8 cellular contexts compared by ENCODE assay signal in the genomic region with DNA sequence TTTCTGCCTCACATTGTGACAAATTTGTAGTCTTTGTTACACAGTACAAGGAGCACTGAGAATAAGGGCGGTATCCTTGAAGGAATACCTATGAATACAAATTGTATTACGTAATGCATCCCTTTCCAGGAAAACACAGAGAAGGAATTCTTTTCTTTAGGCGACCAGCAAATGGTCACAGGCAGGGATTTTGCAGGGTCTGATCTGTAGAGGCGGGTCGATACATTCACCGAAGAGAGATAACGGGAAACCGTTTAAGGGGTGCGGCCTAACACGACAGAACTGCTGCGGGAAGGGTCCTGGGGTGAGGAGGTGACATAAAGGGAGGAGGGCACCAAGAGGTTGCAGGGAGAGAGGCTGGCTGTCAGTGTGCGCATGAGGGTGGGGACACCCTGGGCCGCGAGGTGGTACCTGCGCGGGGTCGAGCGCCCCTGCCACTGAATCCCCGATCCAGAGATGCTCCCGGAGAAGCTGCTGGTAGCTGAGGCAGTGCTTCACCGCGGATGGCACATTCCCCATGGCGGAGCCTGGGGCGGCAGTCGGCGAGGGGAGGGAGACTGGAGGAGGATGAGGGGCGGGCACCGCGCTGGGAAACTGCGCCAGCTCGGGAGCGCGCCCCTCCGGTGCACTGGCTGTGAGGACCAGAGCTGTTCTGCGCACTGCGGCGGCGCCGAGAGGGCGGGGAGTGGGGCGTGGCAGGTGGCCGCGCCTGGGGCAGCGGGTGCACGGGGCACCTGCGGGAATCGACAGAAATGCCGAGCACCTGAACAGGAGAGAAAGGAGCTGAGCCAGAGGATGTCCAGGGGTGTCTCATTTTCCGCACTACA. TPM values are rescaled to one million over a fixed set of nuclear protein-coding genes. Genes with fewer than 3 reads are reported as not detected.
DNase-seq lines count a peak whose midpoint lies in the region; ATAC-seq, FAIRE-seq and TF ChIP-seq lines count a peak whose summit lies in the region.

TSS of gene HMGCLL1 (minus strand) at position 656 of the 827 bp plus-strand sequence. CDS start at position 519, 137 bp downstream.

- H3F3A ChIP-seq in GM23338 (replicated peaks; ENCODE audit: low read depth), result no peaks in the 10 kb centered on the region

- H3K4me1 ChIP-seq in GM23338 (ENCODE audit: insufficient read depth) (no peaks in the 10 kb centered on the region), heart right ventricle (peaks cover 0 to 8% (median 0%) of the 10 kb centered on the region in 9 donors)

- FAIRE-seq in D721Med (lab: Jason Lieb, UNC), result no peak

- intact Hi-C loops in heart right ventricle (cut with DNase I), result loop anchor here in 1 of 10 donors (5.0 kb wide), 1 partner anchor 304 kb away; no protein-coding TSS in a partner anchor

- 6 to 7% methylated on average over 49 of the region's 49 CpGs for WGBS in heart right ventricle, 2 donors

- H4K20me1 ChIP-seq in GM23338 (replicated peaks; ENCODE audit: insufficient read depth), result no peaks in the 10 kb centered on the region

- H3K36me3 ChIP-seq in GM23338 (ENCODE audit: insufficient read depth) (no peaks in the 10 kb centered on the region), heart right ventricle (no peaks in the 10 kb centered on the region)

- H3K4me3 ChIP-seq in GM23338, result peak within 1 kb of the TSS; percentile 77
- H3K4me3 ChIP-seq in heart right ventricle, result peak within 1 kb of the TSS; percentile 18 to 63 (median 57)

- peaks cover 11% of the 10 kb centered on the region; the same call in 1 of the 2 replicates for H3K27me3 ChIP-seq in GM23338 (ENCODE audit: insufficient read depth)
- H3K27me3 ChIP-seq in heart right ventricle, result peaks cover 0 to 12% (median 6%) of the 10 kb centered on the region in 7 donors

- no peak for TF ChIP-seq POLR2A in GM18505 (IDR thresholded peaks at IDR 0.05; ENCODE audit: borderline replicate concordance, extremely low read depth, insufficient read depth, insufficient read length)

- H3K9me3 Mint-ChIP-seq in GM23338, result no peaks in the 10 kb centered on the region; the same call in 1 of the 3 replicates
- no peaks in the 10 kb centered on the region for H3K9me3 Mint-ChIP-seq in osteocyte (ENCODE audit: unreplicated experiment)

- H3K79me2 ChIP-seq in GM23338 (replicated peaks; ENCODE audit: insufficient read depth), result no peaks in the 10 kb centered on the region

- peak within 1 kb of the TSS; percentile 98 for H2AFZ ChIP-seq in GM23338

- DNase-seq in GM23338 (ENCODE audit: low spot score) (peak; percentile 88), SW480 (ENCODE audit: low spot score) (peak; percentile 24), heart right ventricle (peak; percentile 35 to 64), osteocyte (ENCODE audit: extremely low spot score, unreplicated experiment) (peak; percentile 84), HCEC 1CT (no peak), D721Med (ENCODE audit: insufficient read length, low spot score) (no peak)

- H3K4me1 Mint-ChIP-seq in GM23338 (no peaks in the 10 kb centered on the region), osteocyte (ENCODE audit: unreplicated experiment) (peaks cover 10% of the 10 kb centered on the region)

- H3K27ac ChIP-seq in GM23338 (ENCODE audit: low read depth), result no peak within 1 kb of the TSS
- H3K27ac ChIP-seq in heart right ventricle, result peak within 1 kb of the TSS; percentile 42 to 83 (median 68)

- no peaks in the 10 kb centered on the region for H3K9me2 ChIP-seq in GM23338 (ENCODE audit: insufficient read depth)

- H3K36me3 Mint-ChIP-seq in GM23338 (ENCODE audit: low read depth), result no peaks in the 10 kb centered on the region
- H3K36me3 Mint-ChIP-seq in osteocyte (ENCODE audit: unreplicated experiment), result no peaks in the 10 kb centered on the region

- H3K4me2 ChIP-seq in GM23338, result peak within 1 kb of the TSS; percentile 89

- H3K4me3 Mint-ChIP-seq in GM23338 (peak within 1 kb of the TSS; percentile 85), osteocyte (ENCODE audit: unreplicated experiment) (peak within 1 kb of the TSS; percentile 69)

- H3K27ac Mint-ChIP-seq in GM23338 (no peak within 1 kb of the TSS), osteocyte (ENCODE audit: unreplicated experiment) (no peak within 1 kb of the TSS)

- TF ChIP-seq CTCF in GM23338 (conservative IDR thresholded peaks at IDR 0.05; ENCODE audit: low read depth in 2 of 2) (peak in 1 of 2 experiments; percentile 35; a peak in 2 of 4 replicates), heart right ventricle (IDR thresholded peaks at IDR 0.05) (peak in 1 of 9 donors; percentile 22), osteocyte (IDR thresholded peaks at IDR 0.05) (no peak), D721Med (IDR thresholded peaks at IDR 0.05; ENCODE audit: insufficient read depth, missing control alignments) (no peak)

- H3K9me3 ChIP-seq in heart right ventricle, result peaks cover 0 to 15% (median 0%) of the 10 kb centered on the region in 11 donors

- ATAC-seq in GM23338 (peak; percentile 99), heart right ventricle (peak; percentile 82 to 93 (median 89)), GM18505 (IDR thresholded peaks at IDR 0.05; ENCODE audit: unreplicated experiment) (no peak), HG02623 (IDR thresholded peaks at IDR 0.05; ENCODE audit: unreplicated experiment) (no peak)

- H3K27me3 Mint-ChIP-seq in GM23338 (ENCODE audit: insufficient read depth, low read depth, poor library complexity), result peaks cover 3% of the 10 kb centered on the region
- H3K27me3 Mint-ChIP-seq in osteocyte (ENCODE audit: unreplicated experiment), result peaks cover 18% of the 10 kb centered on the region

TF ChIP-seq in GM23338, 12 proteins besides CTCF, POLR2A, EP300 and RAD21:
- TF ChIP-seq POLR2AphosphoS5 (IDR thresholded peaks at IDR 0.05; ENCODE audit: low read depth) (no peak), NANOG (IDR thresholded peaks at IDR 0.05; ENCODE audit: borderline replicate concordance) (no peak), ZNF114 (CRISPR knock-in tag; IDR thresholded peaks at IDR 0.05) (no peak), ZNF331 (CRISPR knock-in tag; IDR thresholded peaks at IDR 0.05; ENCODE audit: low read depth) (no peak)

RNA-seq across cellular contexts. Expression of gene HMGCLL1, which starts in this region (rescaled TPM):
- total RNA-seq in GM23338 (2014; rRNA removed; shearing (Covaris generic)), result 0.23 and 0.24 TPM in 2 replicates
- 0.19 TPM in 1 of 2 replicates, not detected in the other for polyA plus RNA-seq in GM23338 (2016; fragmentation: Nextera tagmentation; extraction: Ambion mirVana)
- 1 to 10 TPM in 5 of 10 donors, under 1 TPM in 5; 0.40 to 2.6 (median 1.1) TPM for total RNA-seq in heart right ventricle
- 1 to 10 TPM in 1 of 2 donors, under 1 TPM in 1; 0.35 to 1.8 TPM for polyA plus RNA-seq in heart right ventricle
- total RNA-seq in osteocyte, result not detected in 2 replicates

Comparison
In these comparisons a context has a peak if more than half of its experiments do, and no peak if none do; other contexts are left out.
1. Peak in DNase-seq, ATAC-seq, H3K4me3 ChIP-seq and H3K4me2 ChIP-seq in GM23338; RNA of the gene not detected or under 1 TPM.
2. Peak in DNase-seq in osteocyte; RNA of the gene not detected or under 1 TPM.
3. ATAC-seq: peak in heart right ventricle (8 of 8); none in GM18505 (single experiment) and HG02623 (single experiment).
4. DNase-seq: peak in SW480 (single experiment) and heart right ventricle (2 of 2); none in HCEC 1CT (single experiment) and D721Med (single experiment).